Comparison of ENCODE assay signal across 12 cellular contexts in genomic region chr1:200027264-200027823, GRCh38. TPM values are rescaled to one million over a fixed set of nuclear protein-coding genes. Genes with fewer than 3 reads are reported as not detected.
DNase-seq lines count a peak whose midpoint lies in the region; ATAC-seq and TF ChIP-seq lines count a peak whose summit lies in the region.
"Had no signal": no experiment of that assay in that cellular context is flagged by ENCODE, and none has a peak within 500 bp of the region (broad histone marks: within the 10 kb centered on the region; RNA-seq: fewer than 3 reads in every experiment).

Gene NR5A2 (plus strand): TSS chr1:200027710. CDS start chr1:200027848, 138 bp downstream.

- H3K4me3 Mint-ChIP-seq in brain, result peak within 1 kb of the TSS; percentile 83 to 95 (median 88)

- H3K4me1 ChIP-seq in left ventricle myocardium inferior (peaks cover 16% of the 10 kb centered on the region), mesendoderm (ENCODE audit: control insufficient read depth, low read depth, low read length) (no peaks in the 10 kb centered on the region), upper lobe of right lung (peaks cover 5% of the 10 kb centered on the region)

- H3K79me2 ChIP-seq in mesendoderm (ENCODE audit: control insufficient read depth, insufficient read depth, low read length), result no peaks in the 10 kb centered on the region

- peaks cover 47% of the 10 kb centered on the region for H3K27me3 Mint-ChIP-seq in brain

- H3K27me3 ChIP-seq in left ventricle myocardium inferior (ENCODE audit: low read depth) (peaks cover 90% of the 10 kb centered on the region), mesendoderm (ENCODE audit: insufficient read depth, low read length, poor library complexity) (peaks cover 8% of the 10 kb centered on the region), upper lobe of right lung (peaks cover 43% of the 10 kb centered on the region)

- H3K4me1 Mint-ChIP-seq in brain, result peaks cover 4% of the 10 kb centered on the region

- no peak within 1 kb of the TSS for H4K8ac ChIP-seq in mesendoderm (ENCODE audit: low read depth, low read length)

- intact Hi-C loops in left ventricle myocardium inferior (cut with micrococcal nuclease), result no loop called here
- intact Hi-C loops in left cardiac atrium (cut with DNase I), result no loop called here
- intact Hi-C loops in upper lobe of right lung (cut with DNase I), result no loop called here

- ATAC-seq in left cardiac atrium (no peak), upper lobe of right lung (no peak), HG03520 (IDR thresholded peaks at IDR 0.05; ENCODE audit: unreplicated experiment) (no peak), HG02840 (IDR thresholded peaks at IDR 0.05; ENCODE audit: low FRiP score, unreplicated experiment) (no peak)

- peak within 1 kb of the TSS; percentile 63 for H3K4me3 ChIP-seq in left ventricle myocardium inferior
- H3K4me3 ChIP-seq in mesendoderm (ENCODE audit: low read length), result no peak within 1 kb of the TSS
- H3K4me3 ChIP-seq in upper lobe of right lung, result peak within 1 kb of the TSS; percentile 50

- no peak within 1 kb of the TSS for H2BK15ac ChIP-seq in mesendoderm (replicated peaks; ENCODE audit: low read depth)

- no peak for DNase-seq in left ventricle myocardium inferior
- no peak for DNase-seq in left cardiac atrium
- DNase-seq in mesendoderm, result peak; percentile 55
- no peak for DNase-seq in upper lobe of right lung
- no peak for DNase-seq in OCI-M2 (lab: John Stamatoyannopoulos, UW; ENCODE audit: unreplicated experiment)
- DNase-seq: activated CD4-positive, alpha-beta T cell treated with anti-CD3 and anti-CD28 coated beads, Interleukin-2, amount 50 U/mL, for 48 hours; central memory CD4-positive, alpha-beta T cell; NCI-H1436 treated with DMSO at 0.1 percent for 48 hours; stimulated activated CD4-positive, alpha-beta T cell treated with anti-CD3 and anti-CD28 coated beads, Interleukin-12 subunit alpha, Interleukin-12 subunit beta, amount 100 ng/mL, for 4 hours had no signal

- H3K9me3 ChIP-seq in left ventricle myocardium inferior (replicated peaks) (no peaks in the 10 kb centered on the region), upper lobe of right lung (no peaks in the 10 kb centered on the region)

- H3K18ac ChIP-seq in mesendoderm (ENCODE audit: low read length), result no peak within 1 kb of the TSS

- no peak within 1 kb of the TSS for H3K4ac ChIP-seq in mesendoderm (ENCODE audit: low read depth, low read length)

- H2BK120ac ChIP-seq in mesendoderm (ENCODE audit: low read depth, low read length), result no peak within 1 kb of the TSS

- H3K23ac ChIP-seq in mesendoderm (ENCODE audit: low read length), result no peak within 1 kb of the TSS

- no peak within 1 kb of the TSS for H3K9ac ChIP-seq in mesendoderm (ENCODE audit: low read length)

- peaks cover 0 to 8% (median 0%) of the 10 kb centered on the region in 5 experiments for H3K9me3 Mint-ChIP-seq in brain

- H3K56ac ChIP-seq in mesendoderm (ENCODE audit: low read length), result no peak within 1 kb of the TSS

- no peak within 1 kb of the TSS for H2AK5ac ChIP-seq in mesendoderm (ENCODE audit: low read length)

- peak within 1 kb of the TSS in 1 of 5 experiments; percentile 50 for H3K27ac Mint-ChIP-seq in brain

- H3K27ac ChIP-seq in left ventricle myocardium inferior (replicated peaks) (no peak within 1 kb of the TSS), mesendoderm (ENCODE audit: low read depth, low read length) (no peak within 1 kb of the TSS), upper lobe of right lung (no peak within 1 kb of the TSS)

- no peaks in the 10 kb centered on the region for H3K36me3 ChIP-seq in left ventricle myocardium inferior
- H3K36me3 ChIP-seq in mesendoderm (ENCODE audit: control insufficient read depth, insufficient read depth, low read length), result no peaks in the 10 kb centered on the region
- H3K36me3 ChIP-seq in upper lobe of right lung, result no peaks in the 10 kb centered on the region

- H4K5ac ChIP-seq in mesendoderm (ENCODE audit: low read length), result no peak within 1 kb of the TSS

- H2BK5ac ChIP-seq in mesendoderm (ENCODE audit: low read length), result no peak within 1 kb of the TSS

- no peaks in the 10 kb centered on the region for H3K36me3 Mint-ChIP-seq in brain

- H3K4me2 ChIP-seq in mesendoderm (ENCODE audit: low read length), result no peak within 1 kb of the TSS

- no peaks in the 10 kb centered on the region for H3K79me1 ChIP-seq in mesendoderm (ENCODE audit: low read length)

- WGBS in mesendoderm (ENCODE audit: extremely low coverage, insufficient coverage, low lambda C conversion rate), result no CpG with 5 or more reads among the region's 1 CpG

- TF ChIP-seq CTCF in left ventricle myocardium inferior (IDR thresholded peaks at IDR 0.05; ENCODE audit: borderline replicate concordance), result no peak
- TF ChIP-seq CTCF in brain (conservative IDR thresholded peaks at IDR 0.05), result no peak
- TF ChIP-seq CTCF in upper lobe of right lung (IDR thresholded peaks at IDR 0.05), result no peak

RNA-seq across cellular contexts. Expression of gene NR5A2, which starts in this region (rescaled TPM):
- total RNA-seq in left ventricle myocardium inferior (1.3 TPM), left cardiac atrium (1 to 10 TPM; 1.7 to 2.1 TPM), upper lobe of right lung (8.1 TPM)
- 0.53 TPM for polyA plus RNA-seq in brain (ENCODE audit: insufficient read depth, low read depth, low replicate concordance)
- 6.5 TPM for polyA plus RNA-seq in mesendoderm (2013, experiment 1 of 2)
- 6.7 TPM for polyA plus RNA-seq in mesendoderm (2013, experiment 2 of 2)
